Comparison of ENCODE assay signal across 1 cellular context in the genomic region with DNA sequence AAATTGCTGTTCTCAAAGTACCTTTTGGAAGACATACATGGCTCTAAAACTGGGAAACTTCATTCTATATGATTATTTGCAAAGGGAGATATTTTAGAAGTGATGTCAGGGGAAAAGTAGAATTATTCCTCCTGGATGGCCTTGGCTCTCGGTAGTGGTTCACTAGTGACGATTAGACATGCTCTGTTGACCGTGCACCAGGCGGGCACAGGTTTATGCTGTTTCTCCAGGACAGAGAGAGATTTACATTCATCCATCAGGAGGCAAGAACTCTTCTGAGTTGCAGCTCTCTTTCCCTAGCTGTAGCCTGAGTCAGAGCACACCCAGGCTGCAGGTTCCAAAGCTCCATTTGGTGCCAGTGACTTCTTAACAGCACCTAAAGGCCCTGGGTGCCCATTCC.
TF ChIP-seq lines count a peak whose summit lies in the region.

No MANE protein-coding gene starts in this region.

TF ChIP-seq in GM23338, 12 proteins besides CTCF, POLR2A, EP300 and RAD21 (continued from another document):
- TF ChIP-seq, protein P1, sequence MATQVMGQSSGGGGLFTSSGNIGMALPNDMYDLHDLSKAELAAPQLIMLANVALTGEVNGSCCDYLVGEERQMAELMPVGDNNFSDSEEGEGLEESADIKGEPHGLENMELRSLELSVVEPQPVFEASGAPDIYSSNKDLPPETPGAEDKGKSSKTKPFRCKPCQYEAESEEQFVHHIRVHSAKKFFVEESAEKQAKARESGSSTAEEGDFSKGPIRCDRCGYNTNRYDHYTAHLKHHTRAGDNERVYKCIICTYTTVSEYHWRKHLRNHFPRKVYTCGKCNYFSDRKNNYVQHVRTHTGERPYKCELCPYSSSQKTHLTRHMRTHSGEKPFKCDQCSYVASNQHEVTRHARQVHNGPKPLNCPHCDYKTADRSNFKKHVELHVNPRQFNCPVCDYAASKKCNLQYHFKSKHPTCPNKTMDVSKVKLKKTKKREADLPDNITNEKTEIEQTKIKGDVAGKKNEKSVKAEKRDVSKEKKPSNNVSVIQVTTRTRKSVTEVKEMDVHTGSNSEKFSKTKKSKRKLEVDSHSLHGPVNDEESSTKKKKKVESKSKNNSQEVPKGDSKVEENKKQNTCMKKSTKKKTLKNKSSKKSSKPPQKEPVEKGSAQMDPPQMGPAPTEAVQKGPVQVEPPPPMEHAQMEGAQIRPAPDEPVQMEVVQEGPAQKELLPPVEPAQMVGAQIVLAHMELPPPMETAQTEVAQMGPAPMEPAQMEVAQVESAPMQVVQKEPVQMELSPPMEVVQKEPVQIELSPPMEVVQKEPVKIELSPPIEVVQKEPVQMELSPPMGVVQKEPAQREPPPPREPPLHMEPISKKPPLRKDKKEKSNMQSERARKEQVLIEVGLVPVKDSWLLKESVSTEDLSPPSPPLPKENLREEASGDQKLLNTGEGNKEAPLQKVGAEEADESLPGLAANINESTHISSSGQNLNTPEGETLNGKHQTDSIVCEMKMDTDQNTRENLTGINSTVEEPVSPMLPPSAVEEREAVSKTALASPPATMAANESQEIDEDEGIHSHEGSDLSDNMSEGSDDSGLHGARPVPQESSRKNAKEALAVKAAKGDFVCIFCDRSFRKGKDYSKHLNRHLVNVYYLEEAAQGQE (IDR thresholded peaks at IDR 0.05; ENCODE audit: unreplicated experiment) = no peak
- TF ChIP-seq, protein P2, sequence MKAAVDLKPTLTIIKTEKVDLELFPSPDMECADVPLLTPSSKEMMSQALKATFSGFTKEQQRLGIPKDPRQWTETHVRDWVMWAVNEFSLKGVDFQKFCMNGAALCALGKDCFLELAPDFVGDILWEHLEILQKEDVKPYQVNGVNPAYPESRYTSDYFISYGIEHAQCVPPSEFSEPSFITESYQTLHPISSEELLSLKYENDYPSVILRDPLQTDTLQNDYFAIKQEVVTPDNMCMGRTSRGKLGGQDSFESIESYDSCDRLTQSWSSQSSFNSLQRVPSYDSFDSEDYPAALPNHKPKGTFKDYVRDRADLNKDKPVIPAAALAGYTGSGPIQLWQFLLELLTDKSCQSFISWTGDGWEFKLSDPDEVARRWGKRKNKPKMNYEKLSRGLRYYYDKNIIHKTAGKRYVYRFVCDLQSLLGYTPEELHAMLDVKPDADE (IDR thresholded peaks at IDR 0.05) = no peak
- no peak for TF ChIP-seq CREB1 (CRISPR knock-in tag; IDR thresholded peaks at IDR 0.05; ENCODE audit: low read depth)
